Comparison of ENCODE assay signal across 1 cellular context in genomic region chr1:20481643-20482498, GRCh38.
A peak's percentile ranks its signal among the peaks of the same experiment; 100 is the strongest.
TF ChIP-seq lines count a peak whose summit lies in the region.

No MANE protein-coding gene starts in this region.

TF ChIP-seq in HepG2, 621 proteins besides CTCF, POLR2A, EP300 and RAD21 (continued from another document):
- no peak for TF ChIP-seq FOXP4 (CRISPR knock-in tag; IDR thresholded peaks at IDR 0.05)
- no peak for TF ChIP-seq AFF4 (CRISPR knock-in tag; IDR thresholded peaks at IDR 0.05)
- TF ChIP-seq ZNF503 (CRISPR knock-in tag; IDR thresholded peaks at IDR 0.05): no peak
- TF ChIP-seq ZXDC (CRISPR knock-in tag; IDR thresholded peaks at IDR 0.05): peak; percentile 55; the same call in 1 of the 2 replicates
- TF ChIP-seq ZNF10 (CRISPR knock-in tag; IDR thresholded peaks at IDR 0.05; ENCODE audit: borderline replicate concordance, low read depth): no peak
- no peak for TF ChIP-seq ZBTB43 (CRISPR knock-in tag; conservative IDR thresholded peaks at IDR 0.05)
- TF ChIP-seq FOXM1 (CRISPR knock-in tag; IDR thresholded peaks at IDR 0.05): no peak
- TF ChIP-seq SATB2 (CRISPR knock-in tag; IDR thresholded peaks at IDR 0.05): no peak
- no peak for TF ChIP-seq AKNA (CRISPR knock-in tag; IDR thresholded peaks at IDR 0.05; ENCODE audit: borderline replicate concordance)
- TF ChIP-seq ZNF281 (CRISPR knock-in tag; IDR thresholded peaks at IDR 0.05; ENCODE audit: borderline replicate concordance): no peak
- 0 out of 2 replicates have a peak, but pooled peaks have one; percentile 28 for TF ChIP-seq HOXA3 (CRISPR knock-in tag; IDR thresholded peaks at IDR 0.05)
